ENCODE assay signal across 21 cellular contexts in genomic region chrX:24594531-24594930, GRCh38. TPM values are rescaled to one million over a fixed set of nuclear protein-coding genes. Genes with fewer than 3 reads are reported as not detected.
DNase-seq lines count a peak whose midpoint lies in the region; TF ChIP-seq lines count a peak whose summit lies in the region.
"Had no signal": no experiment of that assay in that cellular context is flagged by ENCODE, and none has a peak within 500 bp of the region (broad histone marks: within the 10 kb centered on the region; RNA-seq: fewer than 3 reads in every experiment).

No MANE protein-coding gene starts in this region.

- H3K4me1 ChIP-seq in cardiac muscle cell (ENCODE audit: low read depth) = peaks cover 3% of the 10 kb centered on the region
- H3K4me1 ChIP-seq in right atrium auricular region = no peaks in the 10 kb centered on the region
- H3K4me1 ChIP-seq in thyroid gland = no peaks in the 10 kb centered on the region
- H3K4me1 ChIP-seq: BE2C had no signal

- H3K27me3 ChIP-seq in cardiac muscle cell = no peaks in the 10 kb centered on the region
- no peaks in the 10 kb centered on the region for H3K27me3 ChIP-seq in right atrium auricular region
- H3K27me3 ChIP-seq in thyroid gland = no peaks in the 10 kb centered on the region
- H3K27me3 ChIP-seq: BE2C had no signal

- in situ Hi-C loops in ACHN (cut with HindIII; ENCODE audit: low pct_ligation_motif_present, low pct_unique_long_range_greater_than_20kb, low sequenced_read_pairs) = no loop called here

- DNase-seq in cardiac muscle cell (ENCODE audit: low read depth in 1 of 2, low spot score in 1 of 2) (no peak), right atrium auricular region (ENCODE audit: low spot score) (no peak), caudate nucleus (lab: John Stamatoyannopoulos, UW) (peak in 4 of 61 donors; percentile 0 to 11 (median 0)), midbrain (lab: John Stamatoyannopoulos, UW) (peak; percentile 17), thyroid gland (peak; percentile 1 to 5), ACHN (no peak), NCI-H1436 (lab: John Stamatoyannopoulos, UW) (no peak)
- DNase-seq in activated naive CD8-positive, alpha-beta T cell treated with anti-CD3 and anti-CD28 coated beads for 36 hours = no peak
- DNase-seq: BE2C, DMS79, GM23248, H9, HFFc6, NCI-H1105, NCI-H1930, NCI-H69, PC-9, RPMI8226, SHP77, SK-N-SH had no signal

- no peaks in the 10 kb centered on the region for H3K4me1 Mint-ChIP-seq in activated naive CD8-positive, alpha-beta T cell treated with anti-CD3 and anti-CD28 coated beads for 36 hours

- intact Hi-C loops in thyroid gland (cut with DNase I) = no loop called here

- WGBS in thyroid gland, 2 donors = 56 to 78% methylated on average over 3 to 4 of the region's 5 CpGs

- TF ChIP-seq CTCF in cardiac muscle cell (IDR thresholded peaks at IDR 0.05; ENCODE audit: low read depth, low read length) (no peak), right atrium auricular region (IDR thresholded peaks at IDR 0.05) (no peak), thyroid gland (IDR thresholded peaks at IDR 0.05) (no peak)

- H3K4me3 ChIP-seq in cardiac muscle cell = no peak overlapping the region
- H3K4me3 ChIP-seq in right atrium auricular region = no peak overlapping the region
- H3K4me3 ChIP-seq in thyroid gland (replicated peaks in 1 of 3) = no peak overlapping the region
- H3K4me3 ChIP-seq: GM23248, PC-9 had no signal

- no peak overlapping the region for H3K27ac Mint-ChIP-seq in activated naive CD8-positive, alpha-beta T cell treated with anti-CD3 and anti-CD28 coated beads for 36 hours
- H3K27ac Mint-ChIP-seq: HFFc6 had no signal

- H3K9me3 Mint-ChIP-seq in activated naive CD8-positive, alpha-beta T cell treated with anti-CD3 and anti-CD28 coated beads for 36 hours = no peaks in the 10 kb centered on the region
- H3K9me3 Mint-ChIP-seq: H9, HFFc6 had no signal

- TF ChIP-seq POLR2A in thyroid gland (IDR thresholded peaks at IDR 0.05) = no peak

- H3K27ac ChIP-seq in cardiac muscle cell = peak overlapping the region; percentile 87
- no peak overlapping the region for H3K27ac ChIP-seq in right atrium auricular region
- H3K27ac ChIP-seq in caudate nucleus (ENCODE audit: low read depth, low read length) = peak overlapping the region; percentile 18
- no peak overlapping the region for H3K27ac ChIP-seq in thyroid gland
- H3K27ac ChIP-seq: GM23248, PC-9 had no signal

- H3K9me3 ChIP-seq in cardiac muscle cell (ENCODE audit: low read depth) = no peaks in the 10 kb centered on the region
- H3K9me3 ChIP-seq in right atrium auricular region = no peaks in the 10 kb centered on the region
- no peaks in the 10 kb centered on the region for H3K9me3 ChIP-seq in thyroid gland
- H3K9me3 ChIP-seq: BE2C, SK-N-SH had no signal

- H3K36me3 Mint-ChIP-seq in activated naive CD8-positive, alpha-beta T cell treated with anti-CD3 and anti-CD28 coated beads for 36 hours = no peaks in the 10 kb centered on the region

- no peak overlapping the region for H3K4me3 Mint-ChIP-seq in activated naive CD8-positive, alpha-beta T cell treated with anti-CD3 and anti-CD28 coated beads for 36 hours
- H3K4me3 Mint-ChIP-seq: H9, HFFc6 had no signal

- H3K36me3 ChIP-seq in cardiac muscle cell (peaks cover 4% of the 10 kb centered on the region), right atrium auricular region (no peaks in the 10 kb centered on the region), thyroid gland (no peaks in the 10 kb centered on the region)
- H3K36me3 ChIP-seq: BE2C had no signal

- peaks cover 6% of the 10 kb centered on the region for H3K27me3 Mint-ChIP-seq in activated naive CD8-positive, alpha-beta T cell treated with anti-CD3 and anti-CD28 coated beads for 36 hours

RNA-seq across cellular contexts. Expression of gene PCYT1B, which starts 52.6 kb away (rescaled TPM):
- total RNA-seq in cardiac muscle cell (37.4 and 41.1 TPM in 2 replicates), right atrium auricular region (1 to 10 TPM; 2.4 to 6.4 TPM), thyroid gland (under 1 TPM in 1 of 4 donors, not detected in 3; 0.13 TPM)
- 17.2 and 25.5 TPM in 2 replicates for polyA plus RNA-seq in cardiac muscle cell
- total RNA-seq in activated naive CD8-positive, alpha-beta T cell treated with anti-CD3 and anti-CD28 coated beads for 36 hours = under 1 TPM; 0.49 to 0.74 TPM
- total RNA-seq: GM23248, HFFc6, LHCN-M2, PC-9 had no signal
- polyA plus RNA-seq: GM23248 had no signal

Comparison
In these comparisons a context has a peak if more than half of its experiments do, and no peak if none do; other contexts are left out.
1. H3K27ac ChIP-seq: peak in cardiac muscle cell (single experiment) and caudate nucleus (single experiment); none in right atrium auricular region (0 of 2) and thyroid gland (0 of 3).
2. DNase-seq: peak in midbrain (single experiment) and thyroid gland (2 of 2); none in cardiac muscle cell (0 of 2), right atrium auricular region (single experiment), ACHN (single experiment), NCI-H1436 (single experiment) and activated naive CD8-positive, alpha-beta T cell treated with anti-CD3 and anti-CD28 coated beads for 36 hours (single experiment).